Comparison of ENCODE assay signal across 20 cellular contexts in the genomic region with DNA sequence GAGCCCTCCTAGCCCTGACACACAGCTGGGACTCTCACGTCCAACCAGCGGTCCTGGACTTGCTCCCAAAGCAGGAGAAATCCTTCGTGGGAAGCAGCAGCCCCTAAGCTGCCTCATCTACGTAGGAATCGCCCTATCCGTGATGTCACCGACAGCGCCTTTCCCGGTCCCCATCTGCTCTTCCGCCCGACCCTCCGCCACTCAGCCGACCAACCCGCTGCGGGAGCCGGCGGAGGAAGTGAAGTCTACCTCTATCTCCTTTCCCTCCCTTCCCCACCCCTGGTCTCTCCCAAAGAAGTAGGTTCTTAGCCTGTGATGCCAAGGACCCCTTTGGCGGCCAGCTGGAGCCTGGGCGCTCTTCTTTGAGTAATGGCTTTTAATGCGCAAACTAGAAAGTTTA.
A peak's percentile ranks its signal among the peaks of the same experiment; 100 is the strongest.
DNase-seq lines count a peak whose midpoint lies in the region; ATAC-seq, FAIRE-seq and TF ChIP-seq lines count a peak whose summit lies in the region.
"Had no signal": no experiment of that assay in that cellular context is flagged by ENCODE, and none has a peak within 500 bp of the region (broad histone marks: within the 10 kb centered on the region; RNA-seq: fewer than 3 reads in every experiment).

No MANE protein-coding gene starts in this region.

- ATAC-seq in lower lobe of right lung (no peak), HG02759 (IDR thresholded peaks at IDR 0.05; ENCODE audit: unreplicated experiment) (no peak)
- ATAC-seq in activated T-helper 17 cell treated with anti-CD3 and anti-CD28 coated beads, Interleukin-2, amount 50 U/mL, for 72 hours (replicated peaks): no peak
- ATAC-seq: PC-3 had no signal

- peak; percentile 19 for DNase-seq in BE2C
- DNase-seq in H7: no peak
- no peak for DNase-seq in endothelial cell of umbilical vein (ENCODE audit: low read depth, low spot score)
- no peak for DNase-seq in lower lobe of right lung
- no peak for DNase-seq in NCI-H2107 treated with DMSO at 0.1 percent for 48 hours (lab: John Stamatoyannopoulos, UW; ENCODE audit: unreplicated experiment)
- DNase-seq in activated CD8-positive, alpha-beta memory T cell treated with anti-CD3 and anti-CD28 coated beads, Interleukin-2, amount 50 U/mL, for 4 hours: no peak
- DNase-seq: DND-41, Karpas-422, MG63, NCI-H1105, NCI-H1694 treated with DMSO at 0.1 percent for 48 hours, NCI-H345, PC-3 had no signal

- no peaks in the 10 kb centered on the region for H3K79me2 ChIP-seq in endothelial cell of umbilical vein (ENCODE audit: control insufficient read depth, insufficient read depth, low read length)

- H3K9me3 ChIP-seq in BE2C (no peaks in the 10 kb centered on the region; the same call in none of the 2 replicates), endothelial cell of umbilical vein (replicated peaks; ENCODE audit: control insufficient read depth, insufficient read depth, low read length) (no peaks in the 10 kb centered on the region), lower lobe of right lung (no peaks in the 10 kb centered on the region)

- FAIRE-seq in endothelial cell of umbilical vein (lab: Jason Lieb, UNC): peak; percentile 44
- FAIRE-seq: A204.1, GM12892, H1 had no signal

- intact Hi-C loops in endothelial cell of umbilical vein (cut with micrococcal nuclease) (no loop called here), lower lobe of right lung (cut with DNase I) (no loop called here)

- H3K36me3 ChIP-seq in BE2C (no peaks in the 10 kb centered on the region), H7 (replicated peaks; ENCODE audit: control insufficient read depth, insufficient read depth, low read length) (no peaks in the 10 kb centered on the region), endothelial cell of umbilical vein (ENCODE audit: control insufficient read depth in 2 of 2, extremely low read depth in 1 of 2, insufficient read depth in 2 of 2, low read length in 2 of 2) (no peaks in the 10 kb centered on the region), lower lobe of right lung (no peaks in the 10 kb centered on the region)
- H3K36me3 ChIP-seq: BLaER1 treated with 17β-estradiol and CSF1 and Interleukin-3, amounts not matched to agents 10 nM and 100 nM; MG63 had no signal

- H3K27me3 Mint-ChIP-seq in activated T-helper 17 cell treated with anti-CD3 and anti-CD28 coated beads, Interleukin-2, amount 50 U/mL, for 72 hours: peaks cover 47% of the 10 kb centered on the region

- no peak overlapping the region for H3K4me2 ChIP-seq in endothelial cell of umbilical vein (ENCODE audit: insufficient read depth, low read length)
- H3K4me2 ChIP-seq: BLaER1 treated with 17β-estradiol and CSF1 and Interleukin-3, amounts not matched to agents 10 nM and 100 nM had no signal

- H3K9ac ChIP-seq in endothelial cell of umbilical vein (replicated peaks; ENCODE audit: extremely low read depth, insufficient read depth, low read length): no peak overlapping the region
- H3K9ac ChIP-seq: BLaER1 treated with 17β-estradiol and CSF1 and Interleukin-3, amounts not matched to agents 10 nM and 100 nM had no signal

- dilution Hi-C loops in endothelial cell of umbilical vein (cut with MboI; ENCODE audit: extremely low pct_ligation_motif_present, low sequenced_read_pairs): no loop called here

- CTCF ChIA-PET in endothelial cell of umbilical vein (lab: Charles Lee): no interaction called here

- POLR2A ChIA-PET in endothelial cell of umbilical vein (lab: Charles Lee): no interaction called here

- TF ChIP-seq POLR2A in endothelial cell of umbilical vein (IDR thresholded peaks at IDR 0.05; ENCODE audit: low read depth, low read length): no peak

- peaks cover 11% of the 10 kb centered on the region for H3K4me1 Mint-ChIP-seq in activated T-helper 17 cell treated with anti-CD3 and anti-CD28 coated beads, Interleukin-2, amount 50 U/mL, for 72 hours

- H3K27ac ChIP-seq in endothelial cell of umbilical vein (ENCODE audit: insufficient read depth, low read depth, low read length) (no peak overlapping the region), lower lobe of right lung (no peak overlapping the region)
- H3K27ac ChIP-seq: BLaER1 treated with 17β-estradiol and CSF1 and Interleukin-3, amounts not matched to agents 10 nM and 100 nM; RWPE1 had no signal

- H3K4me3 ChIP-seq in BE2C (ENCODE audit: low read depth, low read length) (peak overlapping the region; percentile 29), H7 (ENCODE audit: insufficient read depth, low read depth, low read length) (peak overlapping the region; percentile 20; the same call in 1 of the 2 replicates), endothelial cell of umbilical vein (replicated peaks in 1 of 3; ENCODE audit: insufficient read depth in 1 of 3, low read depth in 1 of 3, low read length in 3 of 3) (no peak overlapping the region), lower lobe of right lung (peak overlapping the region; percentile 31)
- H3K4me3 ChIP-seq: BLaER1 treated with 17β-estradiol and CSF1 and Interleukin-3, amounts not matched to agents 10 nM and 100 nM; MG63 had no signal

- H3K36me3 Mint-ChIP-seq in activated T-helper 17 cell treated with anti-CD3 and anti-CD28 coated beads, Interleukin-2, amount 50 U/mL, for 72 hours (ENCODE audit: low read depth): no peaks in the 10 kb centered on the region

- no TSS peak for BruUV-seq in endothelial cell of umbilical vein (replicated peaks; lab: Mats Ljungman, UMichigan)

- no peaks in the 10 kb centered on the region for H4K20me1 ChIP-seq in endothelial cell of umbilical vein (replicated peaks; ENCODE audit: control insufficient read depth, extremely low read depth, insufficient read depth, low read length)
- H4K20me1 ChIP-seq: BLaER1 treated with 17β-estradiol and CSF1 and Interleukin-3, amounts not matched to agents 10 nM and 100 nM had no signal

- H3K4me3 Mint-ChIP-seq in activated T-helper 17 cell treated with anti-CD3 and anti-CD28 coated beads, Interleukin-2, amount 50 U/mL, for 72 hours: no peak overlapping the region

- TF ChIP-seq CTCF in BE2C (IDR thresholded peaks at IDR 0.05; ENCODE audit: low read depth, low read length) (no peak), endothelial cell of umbilical vein (IDR thresholded peaks at IDR 0.05; ENCODE audit: extremely low read depth in 1 of 2, insufficient read depth in 1 of 2, low read depth in 1 of 2, low read length in 2 of 2) (no peak), lower lobe of right lung (IDR thresholded peaks at IDR 0.05) (no peak)

- no peaks in the 10 kb centered on the region for H3K9me3 Mint-ChIP-seq in activated T-helper 17 cell treated with anti-CD3 and anti-CD28 coated beads, Interleukin-2, amount 50 U/mL, for 72 hours

- H3K9me1 ChIP-seq in endothelial cell of umbilical vein (replicated peaks; ENCODE audit: control insufficient read depth, extremely low read depth, insufficient read depth, low read length): no peaks in the 10 kb centered on the region

- H3K4me1 ChIP-seq in BE2C (0 out of 2 replicates have a peak, but pooled peaks cover 2% of the 10 kb centered on the region), endothelial cell of umbilical vein (ENCODE audit: control insufficient read depth, extremely low read depth, insufficient read depth, low read length) (no peaks in the 10 kb centered on the region), lower lobe of right lung (no peaks in the 10 kb centered on the region)
- H3K4me1 ChIP-seq: BLaER1 treated with 17β-estradiol and CSF1 and Interleukin-3, amounts not matched to agents 10 nM and 100 nM had no signal

- no peak overlapping the region for H2AFZ ChIP-seq in endothelial cell of umbilical vein (ENCODE audit: low read depth, low read length)

- H3K27me3 ChIP-seq in BE2C (peaks cover 50% of the 10 kb centered on the region), H7 (ENCODE audit: control insufficient read depth, insufficient read depth, low read length) (no peaks in the 10 kb centered on the region), endothelial cell of umbilical vein (ENCODE audit: control insufficient read depth in 2 of 2, insufficient read depth in 2 of 2, low read length in 2 of 2) (peaks cover 11 to 13% of the 10 kb centered on the region in 2 experiments), lower lobe of right lung (ENCODE audit: low read depth) (peaks cover 51% of the 10 kb centered on the region)
- H3K27me3 ChIP-seq: BLaER1 treated with 17β-estradiol and CSF1 and Interleukin-3, amounts not matched to agents 10 nM and 100 nM had no signal

- no peak overlapping the region for H3K27ac Mint-ChIP-seq in activated T-helper 17 cell treated with anti-CD3 and anti-CD28 coated beads, Interleukin-2, amount 50 U/mL, for 72 hours

TF ChIP-seq in endothelial cell of umbilical vein, 7 proteins besides CTCF, POLR2A, EP300 and RAD21:
- TF ChIP-seq EZH2 (IDR thresholded peaks at IDR 0.05; ENCODE audit: borderline replicate concordance, low read depth, low read length, severe bottlenecking): no peak
- no peak for TF ChIP-seq FOS (IDR thresholded peaks at IDR 0.05; ENCODE audit: borderline replicate concordance, insufficient read depth, low read length)
- no peak for TF ChIP-seq MAX (IDR thresholded peaks at IDR 0.05; ENCODE audit: insufficient read depth, insufficient read length)
- TF ChIP-seq POLR2AphosphoS5 (IDR thresholded peaks at IDR 0.05; ENCODE audit: insufficient read depth, low read depth, low read length): no peak
- no peak for TF ChIP-seq GATA2 (IDR thresholded peaks at IDR 0.05; ENCODE audit: insufficient read depth, insufficient read length, low read depth, low read length)
- TF ChIP-seq JUN (IDR thresholded peaks at IDR 0.05; ENCODE audit: borderline replicate concordance, insufficient read depth, insufficient read length, low read depth): no peak
- TF ChIP-seq MYC (IDR thresholded peaks at IDR 0.05; ENCODE audit: low read depth, low read length): no peak

Comparison
In these comparisons a context has a peak if more than half of its experiments do, and no peak if none do; other contexts are left out.
1. H3K4me3 ChIP-seq: peak in BE2C (single experiment), H7 (single experiment) and lower lobe of right lung (single experiment); none in endothelial cell of umbilical vein (0 of 3).